1 cellular context compared by ENCODE assay signal in genomic region chr7:94941844-94942632, GRCh38.
TF ChIP-seq lines count a peak whose summit lies in the region.

No MANE protein-coding gene starts in this region.

TF ChIP-seq in GM23338, 12 proteins besides CTCF, POLR2A, EP300 and RAD21 (continued from another document):
- no peak for TF ChIP-seq ZNF462 (CRISPR knock-in tag; IDR thresholded peaks at IDR 0.05)
- TF ChIP-seq REST (IDR thresholded peaks at IDR 0.05; ENCODE audit: unreplicated experiment) = no peak
- TF ChIP-seq EZH2phosphoT487 (IDR thresholded peaks at IDR 0.05; ENCODE audit: unreplicated experiment) = no peak
- TF ChIP-seq ZNF331 (CRISPR knock-in tag; IDR thresholded peaks at IDR 0.05; ENCODE audit: low read depth) = no peak
- no peak for TF ChIP-seq ETS1 (IDR thresholded peaks at IDR 0.05)
